24 cellular contexts compared by ENCODE assay signal in the genomic region with DNA sequence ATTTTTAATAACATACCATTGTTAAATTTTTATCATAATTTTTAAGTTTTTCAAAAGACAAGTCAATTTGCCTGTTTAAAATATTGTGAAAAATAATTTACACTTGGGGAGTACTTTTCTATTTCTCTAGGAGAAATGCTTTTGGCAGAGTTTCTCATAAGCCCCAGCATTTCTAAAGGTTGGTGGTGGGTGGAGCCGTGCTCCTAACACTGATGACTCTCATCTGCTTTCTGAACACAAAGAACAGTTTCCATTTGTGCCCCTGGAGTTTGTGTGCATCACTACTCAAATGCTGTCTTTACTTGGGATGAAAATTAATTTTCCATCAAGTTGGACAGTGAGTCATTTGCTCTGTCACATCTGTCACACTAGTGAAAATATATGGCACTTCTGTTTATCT. TPM values are rescaled to one million over a fixed set of nuclear protein-coding genes. Genes with fewer than 3 reads are reported as not detected.
DNase-seq lines count a peak whose midpoint lies in the region; ATAC-seq and TF ChIP-seq lines count a peak whose summit lies in the region.
"Had no signal": no experiment of that assay in that cellular context is flagged by ENCODE, and none has a peak within 500 bp of the region (broad histone marks: within the 10 kb centered on the region; RNA-seq: fewer than 3 reads in every experiment).

No MANE protein-coding gene starts in this region.

- H3K4me3 ChIP-seq in GM23338 (no peak overlapping the region), uterus (no peak overlapping the region)
- H3K4me3 ChIP-seq: gastrocnemius medialis, GM12878, lower lobe of right lung, PC-9, stomach, thyroid gland, vagina had no signal

- H3K9me2 ChIP-seq in GM23338 (ENCODE audit: insufficient read depth): no peaks in the 10 kb centered on the region

- ATAC-seq in GM23338 (no peak), naive B cell (ENCODE audit: low read depth in 2 of 2) (no peak)
- ATAC-seq: gastrocnemius medialis, GM12878, lower lobe of right lung, Right ventricle myocardium inferior had no signal

- H3K4me1 Mint-ChIP-seq in GM23338 (no peaks in the 10 kb centered on the region), naive B cell (peaks cover 36 to 67% (median 42%) of the 10 kb centered on the region in 3 donors)
- H3K4me1 Mint-ChIP-seq in activated naive CD8-positive, alpha-beta T cell (ENCODE audit: low read depth): peaks cover 2% of the 10 kb centered on the region

- DNase-seq in AG08396 (ENCODE audit: low spot score): peak; percentile 3
- DNase-seq in GM23338 (ENCODE audit: low spot score): no peak
- no peak for DNase-seq in naive B cell
- no peak for DNase-seq in uterus
- no peak for DNase-seq in GM13977 (ENCODE audit: low spot score)
- no peak for DNase-seq in amygdala (lab: John Stamatoyannopoulos, UW)
- DNase-seq: activated CD4-positive, CD25-positive, alpha-beta regulatory T cell treated with anti-CD3 and anti-CD28 coated beads, Interleukin-2, amount 50 U/mL, for 72 hours; activated gamma-delta T cell; activated T-cell treated with anti-CD3 and anti-CD28 coated beads for 4 hours; C1 segment of cervical spinal cord; gastrocnemius medialis; H7; lower lobe of right lung; NCI-H1930; NCI-H524; nephron progenitor cell; PC-9; small intestine; thyroid gland had no signal

- H3K4me1 ChIP-seq in GM23338 (ENCODE audit: insufficient read depth) (no peaks in the 10 kb centered on the region), uterus (no peaks in the 10 kb centered on the region)
- H3K4me1 ChIP-seq: gastrocnemius medialis, lower lobe of right lung, thyroid gland, vagina had no signal

- H2AFZ ChIP-seq in GM23338: no peak overlapping the region
- H2AFZ ChIP-seq: PC-9 had no signal

- TF ChIP-seq CTCF in GM23338 (conservative IDR thresholded peaks at IDR 0.05; ENCODE audit: low read depth in 2 of 2) (no peak), uterus (IDR thresholded peaks at IDR 0.05) (no peak), GM13977 (IDR thresholded peaks at IDR 0.05; ENCODE audit: extremely low read depth, insufficient read depth, missing control alignments) (no peak)

- TF ChIP-seq POLR2A in uterus (IDR thresholded peaks at IDR 0.05): no peak

- no peaks in the 10 kb centered on the region for H3F3A ChIP-seq in GM23338 (replicated peaks; ENCODE audit: low read depth)

- peak overlapping the region; percentile 6; the same call in 1 of the 2 replicates for H3K27ac ChIP-seq in GM23338 (ENCODE audit: low read depth)
- no peak overlapping the region for H3K27ac ChIP-seq in uterus
- H3K27ac ChIP-seq: gastrocnemius medialis, lower lobe of right lung, PC-9, stomach, thyroid gland, vagina had no signal

- intact Hi-C loops in uterus (cut with DNase I; ENCODE audit: low total_unique reads): no loop called here

- H3K4me3 Mint-ChIP-seq in GM23338 (no peak overlapping the region), naive B cell (peak overlapping the region in 1 of 8 donors; percentile 30)
- no peak overlapping the region for H3K4me3 Mint-ChIP-seq in activated naive CD8-positive, alpha-beta T cell
- H3K4me3 Mint-ChIP-seq: nephron progenitor cell had no signal

- no peaks in the 10 kb centered on the region; the same call in 1 of the 2 replicates for H4K20me1 ChIP-seq in GM23338 (replicated peaks; ENCODE audit: insufficient read depth)

- H3K36me3 Mint-ChIP-seq in GM23338 (ENCODE audit: low read depth) (peaks cover 83% of the 10 kb centered on the region), naive B cell (peaks cover 22 to 33% of the 10 kb centered on the region in 2 donors)
- no peaks in the 10 kb centered on the region for H3K36me3 Mint-ChIP-seq in activated naive CD8-positive, alpha-beta T cell

- H3K9me3 Mint-ChIP-seq in GM23338 (no peaks in the 10 kb centered on the region), naive B cell (no peaks in the 10 kb centered on the region)
- no peaks in the 10 kb centered on the region for H3K9me3 Mint-ChIP-seq in activated naive CD8-positive, alpha-beta T cell (ENCODE audit: low read depth)
- H3K9me3 Mint-ChIP-seq: nephron progenitor cell had no signal

- H3K27me3 ChIP-seq in GM23338 (ENCODE audit: insufficient read depth) (no peaks in the 10 kb centered on the region), uterus (no peaks in the 10 kb centered on the region)
- H3K27me3 ChIP-seq: gastrocnemius medialis, stomach, thyroid gland, vagina had no signal

- in situ Hi-C loops in GM13977 (cut with MboI; ENCODE audit: low pct_unique_long_range_greater_than_20kb, low sequenced_read_pairs, unreplicated experiment): no loop called here

- no peak overlapping the region for H3K27ac Mint-ChIP-seq in GM23338
- peak overlapping the region; percentile 10 for H3K27ac Mint-ChIP-seq in activated naive CD8-positive, alpha-beta T cell
- H3K27ac Mint-ChIP-seq in naive B cell: peak overlapping the region in 4 of 6 donors; percentile 35 to 96 (median 84)

- no peaks in the 10 kb centered on the region for H3K9me3 ChIP-seq in uterus
- H3K9me3 ChIP-seq: gastrocnemius medialis, lower lobe of right lung, stomach, thyroid gland, vagina had no signal

- no peaks in the 10 kb centered on the region for H3K79me2 ChIP-seq in GM23338 (replicated peaks; ENCODE audit: insufficient read depth)

- H3K36me3 ChIP-seq in GM23338 (ENCODE audit: insufficient read depth) (peaks cover 31% of the 10 kb centered on the region), uterus (no peaks in the 10 kb centered on the region)

- H3K27me3 Mint-ChIP-seq in GM23338 (ENCODE audit: insufficient read depth, low read depth, poor library complexity): peaks cover 5% of the 10 kb centered on the region
- H3K27me3 Mint-ChIP-seq in activated naive CD8-positive, alpha-beta T cell: no peaks in the 10 kb centered on the region
- H3K27me3 Mint-ChIP-seq in naive B cell: no peaks in the 10 kb centered on the region

- no peak overlapping the region for H3K4me2 ChIP-seq in GM23338
- H3K4me2 ChIP-seq: PC-9 had no signal

TF ChIP-seq in GM23338, 12 proteins besides CTCF, POLR2A, EP300 and RAD21 (continues in another document):
- TF ChIP-seq ZNF114 (CRISPR knock-in tag; IDR thresholded peaks at IDR 0.05) (no peak), JUNB (IDR thresholded peaks at IDR 0.05; ENCODE audit: unreplicated experiment) (no peak), REST (IDR thresholded peaks at IDR 0.05; ENCODE audit: unreplicated experiment) (no peak), EZH2 (IDR thresholded peaks at IDR 0.05; ENCODE audit: low read depth, unreplicated experiment) (no peak), CREB1 (CRISPR knock-in tag; IDR thresholded peaks at IDR 0.05; ENCODE audit: low read depth) (no peak), ZNF331 (CRISPR knock-in tag; IDR thresholded peaks at IDR 0.05; ENCODE audit: low read depth) (no peak), NANOG (IDR thresholded peaks at IDR 0.05; ENCODE audit: borderline replicate concordance) (no peak), POLR2AphosphoS5 (IDR thresholded peaks at IDR 0.05; ENCODE audit: low read depth) (no peak), ETS1 (IDR thresholded peaks at IDR 0.05) (no peak)

RNA-seq across cellular contexts. Expression of gene TNIP2, which starts 57.6 kb away (rescaled TPM):
- total RNA-seq in GM23338 (2014; rRNA removed; shearing (Covaris generic)): 60.2 and 61.4 TPM in 2 replicates
- 33.9 and 34.8 TPM in 2 replicates for polyA plus RNA-seq in GM23338 (2016; fragmentation: Nextera tagmentation; extraction: Ambion mirVana)
- polyA plus RNA-seq in naive B cell (ENCODE audit: low read depth in 6 of 6): 10 to 100 TPM; 25.4 to 36.2 (median 35.3) TPM
- total RNA-seq in uterus: 10 to 100 TPM; 27.6 to 50.0 (median 36.1) TPM
